24 cellular contexts compared by ENCODE assay signal in the genomic region with DNA sequence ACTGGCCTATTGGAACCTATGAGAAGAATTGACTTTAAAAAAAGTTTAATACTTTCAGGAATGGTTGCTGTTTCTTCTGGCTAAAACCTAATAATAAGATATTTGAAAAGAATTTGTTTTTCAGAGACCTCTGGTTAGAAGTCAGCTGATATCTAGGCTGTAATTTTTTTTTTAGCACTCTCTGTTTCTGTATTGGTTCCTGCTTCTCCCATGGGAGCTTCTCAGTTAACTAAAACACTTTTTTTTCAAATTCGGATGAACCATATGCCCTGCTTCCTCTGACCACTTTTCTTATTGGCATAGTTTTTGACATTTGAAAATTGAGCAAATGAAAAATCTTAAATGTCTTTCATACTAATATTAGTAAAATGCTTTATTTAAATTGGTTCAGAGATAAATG.
"Had no signal": no experiment of that assay in that cellular context is flagged by ENCODE, and none has a peak within 500 bp of the region (broad histone marks: within the 10 kb centered on the region; RNA-seq: fewer than 3 reads in every experiment).

No MANE protein-coding gene starts in this region.

- H3K4me1 ChIP-seq: left ventricle myocardium inferior, right atrium auricular region, right lobe of liver, testis, thyroid gland, transverse colon, upper lobe of left lung, vagina had no signal

- H3K36me3 Mint-ChIP-seq: natural killer cell treated with Interleukin-12 subunit alpha and Interleukin-12 subunit beta and Interleukin-15 and Interleukin-18, amount 100 ng/mL, for 72 hours; stimulated activated memory B cell treated with anti-CD40 and anti-IgM and Interleukin-4, amounts not matched to agents 10 μg/mL and 1 μg/mL and 100 μg/mL, for 72 hours had no signal

- H3K4me3 Mint-ChIP-seq: mesothelial cell of epicardium; naive B cell; natural killer cell treated with Interleukin-12 subunit alpha and Interleukin-12 subunit beta and Interleukin-15 and Interleukin-18, amount 100 ng/mL, for 72 hours; stimulated activated memory B cell treated with anti-CD40 and anti-IgM and Interleukin-4, amounts not matched to agents 10 μg/mL and 1 μg/mL and 100 μg/mL, for 72 hours; stimulated activated naive CD8-positive, alpha-beta T cell treated with anti-CD3 and anti-CD28 coated beads, Interleukin-15, amount 100 ng/mL, for 72 hours had no signal

- H3K4me2 ChIP-seq: smooth muscle cell had no signal

- H3K9me3 ChIP-seq: ovary, right atrium auricular region, right lobe of liver, testis, thyroid gland, transverse colon, vagina had no signal

- H3K27ac ChIP-seq: left ventricle myocardium inferior, ovary, right atrium auricular region, right lobe of liver, testis, thyroid gland, transverse colon, upper lobe of left lung, vagina had no signal

- H3K27ac Mint-ChIP-seq: mesothelial cell of epicardium; naive B cell; natural killer cell treated with Interleukin-12 subunit alpha and Interleukin-12 subunit beta and Interleukin-15 and Interleukin-18, amount 100 ng/mL, for 72 hours; progenitor cell of endocrine pancreas; stimulated activated memory B cell treated with anti-CD40 and anti-IgM and Interleukin-4, amounts not matched to agents 10 μg/mL and 1 μg/mL and 100 μg/mL, for 72 hours; stimulated activated naive CD8-positive, alpha-beta T cell treated with anti-CD3 and anti-CD28 coated beads, Interleukin-15, amount 100 ng/mL, for 72 hours had no signal

- H3K4me3 ChIP-seq: left ventricle myocardium inferior, lung, ovary, right atrium auricular region, right lobe of liver, smooth muscle cell, testis, thyroid gland, transverse colon, upper lobe of left lung, vagina had no signal

- ATAC-seq: natural killer cell treated with Interleukin-12 subunit alpha and Interleukin-12 subunit beta and Interleukin-15 and Interleukin-18, amount 100 ng/mL, for 72 hours; right lobe of liver; stimulated activated memory B cell treated with anti-CD40 and anti-IgM and Interleukin-4, amounts not matched to agents 10 μg/mL and 1 μg/mL and 100 μg/mL, for 72 hours; stimulated activated naive CD8-positive, alpha-beta T cell treated with anti-CD3 and anti-CD28 coated beads, Interleukin-15, amount 100 ng/mL, for 72 hours had no signal

- H3K4me1 Mint-ChIP-seq: mesothelial cell of epicardium; naive B cell; stimulated activated memory B cell treated with anti-CD40 and anti-IgM and Interleukin-4, amounts not matched to agents 10 μg/mL and 1 μg/mL and 100 μg/mL, for 72 hours; stimulated activated naive CD8-positive, alpha-beta T cell treated with anti-CD3 and anti-CD28 coated beads, Interleukin-15, amount 100 ng/mL, for 72 hours had no signal

- H3K27me3 Mint-ChIP-seq: natural killer cell treated with Interleukin-12 subunit alpha and Interleukin-12 subunit beta and Interleukin-15 and Interleukin-18, amount 100 ng/mL, for 72 hours; progenitor cell of endocrine pancreas; stimulated activated memory B cell treated with anti-CD40 and anti-IgM and Interleukin-4, amounts not matched to agents 10 μg/mL and 1 μg/mL and 100 μg/mL, for 72 hours; stimulated activated naive CD8-positive, alpha-beta T cell treated with anti-CD3 and anti-CD28 coated beads, Interleukin-15, amount 100 ng/mL, for 72 hours had no signal

- H3K36me3 ChIP-seq: left ventricle myocardium inferior, ovary, right atrium auricular region, right lobe of liver, thyroid gland, transverse colon, upper lobe of left lung, vagina had no signal

- H3K27me3 ChIP-seq: ovary, right atrium auricular region, right lobe of liver, testis, thyroid gland, transverse colon, upper lobe of left lung, vagina had no signal

- DNase-seq: islet precursor cell; left ventricle myocardium inferior; mesendoderm; naive B cell; ovary; right lobe of liver; stimulated activated CD4-positive, alpha-beta T cell treated with anti-CD3 and anti-CD28 coated beads, Interleukin-1b, Interleukin-23, amount 100 ng/mL, for 48 hours; stimulated activated CD4-positive, alpha-beta T cell treated with anti-CD3 and anti-CD28 coated beads, Interleukin-2, amount 100 ng/mL, for 48 hours; stimulated activated CD4-positive, alpha-beta T cell treated with anti-CD3 and anti-CD28 coated beads, Interleukin-4, amount 100 ng/mL, for 4 hours; stimulated activated CD8-positive, alpha-beta memory T cell treated with anti-CD3 and anti-CD28 coated beads, Interleukin-4, amount 100 ng/mL, for 48 hours; stimulated activated naive CD4-positive, alpha-beta T cell treated with Interleukin-2 at 50 U/mL for 16 hours; stimulated activated naive CD8-positive, alpha-beta T cell treated with anti-CD3 and anti-CD28 coated beads, Interleukin-15, amount 100 ng/mL, for 72 hours; testis; thyroid gland; transverse colon; upper lobe of left lung had no signal
